ENCODE assay signal across 9 cellular contexts in the genomic region with DNA sequence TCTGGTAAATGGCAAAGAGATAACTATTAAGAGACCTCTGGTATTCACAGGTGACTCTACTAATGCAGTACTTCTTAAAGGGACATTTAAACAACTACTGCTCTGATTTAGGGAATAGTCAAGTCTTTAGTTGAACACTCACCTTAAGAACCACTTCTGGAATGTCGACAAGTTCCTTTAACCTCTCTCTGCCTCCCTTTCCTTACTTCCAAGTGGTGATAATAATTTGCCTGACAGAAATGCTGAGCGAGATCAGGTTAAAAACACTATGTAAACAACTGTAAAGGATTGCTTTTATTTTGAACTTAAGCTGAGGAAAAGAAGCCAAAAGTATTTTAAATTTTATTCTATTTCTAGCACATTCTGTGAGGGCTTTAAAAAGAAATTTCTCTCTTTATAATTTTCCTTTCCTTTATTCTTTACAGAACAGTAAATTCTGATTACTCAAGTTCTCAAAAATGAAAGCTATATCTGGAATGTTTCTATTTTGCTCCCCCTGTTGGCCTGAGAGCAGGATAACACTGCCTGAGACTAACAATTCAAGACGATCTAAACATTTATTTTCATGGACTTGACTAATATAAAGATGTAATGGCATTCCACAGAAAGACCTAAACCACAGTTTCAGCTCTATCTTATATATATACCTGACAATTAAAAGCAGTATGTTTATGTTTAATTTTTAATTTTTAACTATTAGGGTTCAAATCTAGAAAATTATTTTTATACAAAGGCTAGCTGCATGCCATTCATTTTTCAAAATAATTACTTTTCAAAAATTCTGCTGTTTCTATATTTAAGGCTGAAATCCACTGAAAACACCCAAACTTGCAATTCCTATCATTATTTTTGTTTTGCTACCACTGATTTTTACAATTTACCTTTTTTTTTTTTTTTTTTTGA. TPM values are rescaled to one million over a fixed set of nuclear protein-coding genes. Genes with fewer than 3 reads are reported as not detected.
DNase-seq lines count a peak whose midpoint lies in the region; ATAC-seq and TF ChIP-seq lines count a peak whose summit lies in the region.
"Had no signal": no experiment of that assay in that cellular context is flagged by ENCODE, and none has a peak within 500 bp of the region (broad histone marks: within the 10 kb centered on the region; RNA-seq: fewer than 3 reads in every experiment).

No MANE protein-coding gene starts in this region.

- intact Hi-C loops in left cardiac atrium (cut with DNase I), result loop anchor here (1.0 to 10.0 kb wide), 2 partner anchors 67 to 72 kb away; no protein-coding TSS in a partner anchor

- TF ChIP-seq CTCF in AG10803 (conservative IDR thresholded peaks at IDR 0.05; ENCODE audit: low read length) (peak; percentile 92), GM12873 (IDR thresholded peaks at IDR 0.05; ENCODE audit: insufficient read depth, low read depth, low read length, missing control alignments) (peak; percentile 62), retinal pigment epithelial cell (conservative IDR thresholded peaks at IDR 0.05; ENCODE audit: low read depth, low read length) (peak; percentile 81)

- no peaks in the 10 kb centered on the region for H3K27me3 Mint-ChIP-seq in activated T-helper 17 cell treated with anti-CD3 and anti-CD28 coated beads, Interleukin-2, amount 50 U/mL, for 72 hours
- H3K27me3 Mint-ChIP-seq: natural killer cell treated with Interleukin-12 subunit alpha and Interleukin-12 subunit beta and Interleukin-15 and Interleukin-18, amount 100 ng/mL, for 72 hours had no signal

- peak; percentile 79 for DNase-seq in AG10803 (ENCODE audit: low read depth)
- DNase-seq in NCI-H2171 treated with DMSO at 0.1 percent for 48 hours (lab: John Stamatoyannopoulos, UW), result peak; percentile 72
- DNase-seq in left cardiac atrium, result no peak
- DNase-seq in retinal pigment epithelial cell (ENCODE audit: low read depth), result peak; percentile 24
- no peak for DNase-seq in UCSD-AML1 (lab: John Stamatoyannopoulos, UW; ENCODE audit: unreplicated experiment)

- peak overlapping the region; percentile 16 for H3K27ac Mint-ChIP-seq in activated T-helper 17 cell treated with anti-CD3 and anti-CD28 coated beads, Interleukin-2, amount 50 U/mL, for 72 hours

- peaks cover 48% of the 10 kb centered on the region for H3K36me3 Mint-ChIP-seq in activated T-helper 17 cell treated with anti-CD3 and anti-CD28 coated beads, Interleukin-2, amount 50 U/mL, for 72 hours (ENCODE audit: low read depth)

- H3K4me3 ChIP-seq in AG10803 (ENCODE audit: low read length) (no peak overlapping the region), retinal pigment epithelial cell (ENCODE audit: low read length) (no peak overlapping the region)

- no peaks in the 10 kb centered on the region for H3K9me3 Mint-ChIP-seq in activated T-helper 17 cell treated with anti-CD3 and anti-CD28 coated beads, Interleukin-2, amount 50 U/mL, for 72 hours
- H3K9me3 Mint-ChIP-seq: natural killer cell treated with Interleukin-12 subunit alpha and Interleukin-12 subunit beta and Interleukin-15 and Interleukin-18, amount 100 ng/mL, for 72 hours had no signal

- H3K4me3 Mint-ChIP-seq in activated T-helper 17 cell treated with anti-CD3 and anti-CD28 coated beads, Interleukin-2, amount 50 U/mL, for 72 hours, result no peak overlapping the region
- H3K4me3 Mint-ChIP-seq: natural killer cell treated with Interleukin-12 subunit alpha and Interleukin-12 subunit beta and Interleukin-15 and Interleukin-18, amount 100 ng/mL, for 72 hours had no signal

- peaks cover 19% of the 10 kb centered on the region for H3K4me1 Mint-ChIP-seq in activated T-helper 17 cell treated with anti-CD3 and anti-CD28 coated beads, Interleukin-2, amount 50 U/mL, for 72 hours

- ATAC-seq in activated T-helper 17 cell treated with anti-CD3 and anti-CD28 coated beads, Interleukin-2, amount 50 U/mL, for 72 hours (replicated peaks), result peak; percentile 33
- peak; percentile 42 to 59 for ATAC-seq in left cardiac atrium
- ATAC-seq in HG03432 (IDR thresholded peaks at IDR 0.05; ENCODE audit: unreplicated experiment), result no peak

RNA-seq across cellular contexts. Expression of a gene that starts 29.2 kb away (rescaled TPM):
- 10 to 100 TPM; 33.6 to 37.0 TPM for total RNA-seq in activated T-helper 17 cell treated with anti-CD3 and anti-CD28 coated beads, Interleukin-2, amount 50 U/mL, for 72 hours
- 10 to 100 TPM; 10.9 to 11.5 TPM for total RNA-seq in left cardiac atrium

RNA-seq across cellular contexts. Expression of a gene that starts 49.1 kb away (rescaled TPM):
- 10 to 100 TPM; 61.0 to 86.1 TPM for total RNA-seq in activated T-helper 17 cell treated with anti-CD3 and anti-CD28 coated beads, Interleukin-2, amount 50 U/mL, for 72 hours
- total RNA-seq in left cardiac atrium, result 100 to 1,000 TPM; 101 to 124 TPM

RNA-seq across cellular contexts. Expression of a gene that starts 55.2 kb away (rescaled TPM):
- 100 to 1,000 TPM; 103 to 110 TPM for total RNA-seq in activated T-helper 17 cell treated with anti-CD3 and anti-CD28 coated beads, Interleukin-2, amount 50 U/mL, for 72 hours
- total RNA-seq in left cardiac atrium, result 10 to 100 TPM; 35.8 to 43.8 TPM

RNA-seq across cellular contexts. Expression of a gene that starts 55.5 kb away (rescaled TPM):
- 100 to 1,000 TPM; 128 to 148 TPM for total RNA-seq in activated T-helper 17 cell treated with anti-CD3 and anti-CD28 coated beads, Interleukin-2, amount 50 U/mL, for 72 hours
- total RNA-seq in left cardiac atrium, result 1 to 10 TPM; 4.1 to 5.7 TPM

Comparison
In these comparisons a context has a peak if more than half of its experiments do, and no peak if none do; other contexts are left out.
1. DNase-seq: peak in AG10803 (single experiment), NCI-H2171 treated with DMSO at 0.1 percent for 48 hours (single experiment) and retinal pigment epithelial cell (single experiment); none in left cardiac atrium (single experiment) and UCSD-AML1 (single experiment).
2. Peak in every context shown above with its lines, with median percentiles within 50 percentile points of each other: CTCF ChIP-seq.